10 cellular contexts compared by ENCODE assay signal in genomic region chr11:64035581-64035980, GRCh38. TPM values are rescaled to one million over a fixed set of nuclear protein-coding genes. Genes with fewer than 3 reads are reported as not detected.
DNase-seq lines count a peak whose midpoint lies in the region; ATAC-seq and TF ChIP-seq lines count a peak whose summit lies in the region.
"Had no signal": no experiment of that assay in that cellular context is flagged by ENCODE, and none has a peak within 500 bp of the region (broad histone marks: within the 10 kb centered on the region; RNA-seq: fewer than 3 reads in every experiment).

A gene with protein sequence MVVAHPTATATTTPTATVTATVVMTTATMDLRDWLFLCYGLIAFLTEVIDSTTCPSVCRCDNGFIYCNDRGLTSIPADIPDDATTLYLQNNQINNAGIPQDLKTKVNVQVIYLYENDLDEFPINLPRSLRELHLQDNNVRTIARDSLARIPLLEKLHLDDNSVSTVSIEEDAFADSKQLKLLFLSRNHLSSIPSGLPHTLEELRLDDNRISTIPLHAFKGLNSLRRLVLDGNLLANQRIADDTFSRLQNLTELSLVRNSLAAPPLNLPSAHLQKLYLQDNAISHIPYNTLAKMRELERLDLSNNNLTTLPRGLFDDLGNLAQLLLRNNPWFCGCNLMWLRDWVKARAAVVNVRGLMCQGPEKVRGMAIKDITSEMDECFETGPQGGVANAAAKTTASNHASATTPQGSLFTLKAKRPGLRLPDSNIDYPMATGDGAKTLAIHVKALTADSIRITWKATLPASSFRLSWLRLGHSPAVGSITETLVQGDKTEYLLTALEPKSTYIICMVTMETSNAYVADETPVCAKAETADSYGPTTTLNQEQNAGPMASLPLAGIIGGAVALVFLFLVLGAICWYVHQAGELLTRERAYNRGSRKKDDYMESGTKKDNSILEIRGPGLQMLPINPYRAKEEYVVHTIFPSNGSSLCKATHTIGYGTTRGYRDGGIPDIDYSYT (plus strand): TSS chr11:64035931. CDS start chr11:64116268, 80,337 bp downstream.

- intact Hi-C loops in A673 (cut with micrococcal nuclease; ENCODE audit: unreplicated experiment) = no loop called here

- H3K9me3 Mint-ChIP-seq in HFFc6 (no peaks in the 10 kb centered on the region), nephron progenitor cell (no peaks in the 10 kb centered on the region)

- H3K27me3 ChIP-seq in A673 (replicated peaks; ENCODE audit: insufficient read depth, low read depth, low read length, poor library complexity) = peaks cover 14% of the 10 kb centered on the region

- peaks cover 12% of the 10 kb centered on the region for H3K27me3 Mint-ChIP-seq in HFFc6 (ENCODE audit: insufficient read depth)
- H3K27me3 Mint-ChIP-seq in nephron progenitor cell (ENCODE audit: low read depth, poor library complexity) = peaks cover 86% of the 10 kb centered on the region

- CTCF ChIA-PET in A673 (lab: Charles Lee) = interaction anchor here (0.5 kb wide), 1 partner anchor 26 kb away, joined by 10 read pairs; no protein-coding TSS in a partner anchor

- no peak for ATAC-seq in HG03175 (IDR thresholded peaks at IDR 0.05; ENCODE audit: unreplicated experiment)
- no peak for ATAC-seq in GM19035 (IDR thresholded peaks at IDR 0.05; ENCODE audit: unreplicated experiment)

- peaks cover 17% of the 10 kb centered on the region for H3K4me1 ChIP-seq in A673 (ENCODE audit: insufficient read depth, low read length, poor library complexity, severe bottlenecking)

- TF ChIP-seq CTCF in A673 (conservative IDR thresholded peaks at IDR 0.05; ENCODE audit: low read depth, low read length) (no peak), HFFc6 (IDR thresholded peaks at IDR 0.05) (no peak), coronary artery (IDR thresholded peaks at IDR 0.05) (no peak), nephron progenitor cell (IDR thresholded peaks at IDR 0.05) (no peak)

- H3K4me3 Mint-ChIP-seq in HFFc6 (peak within 1 kb of the TSS; percentile 72), nephron progenitor cell (peak within 1 kb of the TSS; percentile 84)

- H3K4me1 Mint-ChIP-seq in HFFc6 (ENCODE audit: low read depth) (peaks cover 5% of the 10 kb centered on the region; the same call in 1 of the 2 replicates), nephron progenitor cell (peaks cover 23% of the 10 kb centered on the region)

- no peaks in the 10 kb centered on the region for H3K9me3 ChIP-seq in A673 (ENCODE audit: low read depth, low read length, poor library complexity, severe bottlenecking)

- H3K27ac ChIP-seq in A673 (ENCODE audit: low read depth, low read length, poor library complexity, severe bottlenecking) (peak within 1 kb of the TSS; percentile 47), coronary artery (peak within 1 kb of the TSS in 1 of 2 donors; percentile 1)

- no peak within 1 kb of the TSS; the same call in 1 of the 2 replicates for H3K27ac Mint-ChIP-seq in HFFc6
- H3K27ac Mint-ChIP-seq in nephron progenitor cell = no peak within 1 kb of the TSS

- H3K36me3 Mint-ChIP-seq in HFFc6 (ENCODE audit: low read depth) (no peaks in the 10 kb centered on the region), nephron progenitor cell (ENCODE audit: low read depth) (no peaks in the 10 kb centered on the region)

- POLR2A ChIA-PET in A673 (lab: Charles Lee; ENCODE audit: low non-redundant PET) = no interaction called here

- BruUV-seq in A673 (replicated peaks; lab: Mats Ljungman, UMichigan) = no TSS peak

- H3K4me3 ChIP-seq in A673 (ENCODE audit: low read depth, low read length, poor library complexity, severe bottlenecking) (peak within 1 kb of the TSS; percentile 60), coronary artery (peak within 1 kb of the TSS; percentile 66)

- DNase-seq in A673 (ENCODE audit: low spot score) (no peak), HFFc6 (no peak), coronary artery (ENCODE audit: low spot score) (no peak), nephron progenitor cell (peak; percentile 45), NCI-H1436 (lab: John Stamatoyannopoulos, UW) (no peak)
- no peak for DNase-seq in stimulated activated CD4-positive, alpha-beta T cell treated with anti-CD3 and anti-CD28 coated beads, Interleukin-2, amount 100 ng/mL, for 48 hours
- DNase-seq: cortex of kidney, GF-D8 had no signal

- H3K36me3 ChIP-seq in A673 (ENCODE audit: insufficient read depth, low read length, poor library complexity, severe bottlenecking) = no peaks in the 10 kb centered on the region

RNA-seq across cellular contexts. Expression of the gene that starts here (rescaled TPM):
- 0.45 and 1.9 TPM in 2 replicates for total RNA-seq in A673 (2021)
- under 1 TPM in 5 of 6 experiments, not detected in 1; 0.07 to 0.38 (median 0.30) TPM for total RNA-seq in HFFc6 (2021; fragmentation: NEBNext Ultra II Directional; extraction: Animal tissue kit (Norgen Biotek cat#: 25700))
